ENCODE assay signal across 8 cellular contexts in genomic region chr12:1594295-1595025, GRCh38. TPM values are rescaled to one million over a fixed set of nuclear protein-coding genes. Genes with fewer than 3 reads are reported as not detected.
DNase-seq lines count a peak whose midpoint lies in the region; ATAC-seq and TF ChIP-seq lines count a peak whose summit lies in the region.

TSS of gene FBXL14 (minus strand) at chr12:1594581. CDS start at chr12:1594066, 515 bp downstream.

- no peak for TF ChIP-seq CTCF in KMS-11 (conservative IDR thresholded peaks at IDR 0.05; ENCODE audit: low read depth, low read length)

- H3K27me3 ChIP-seq in KMS-11 (ENCODE audit: insufficient read depth, low read depth): no peaks in the 10 kb centered on the region

- H3K4me3 Mint-ChIP-seq in activated T-helper 17 cell treated with anti-CD3 and anti-CD28 coated beads, Interleukin-2, amount 50 U/mL, for 72 hours: peak within 1 kb of the TSS; percentile 96
- peak within 1 kb of the TSS; percentile 93 for H3K4me3 Mint-ChIP-seq in natural killer cell treated with Interleukin-12 subunit alpha and Interleukin-12 subunit beta and Interleukin-15 and Interleukin-18, amount 100 ng/mL, for 72 hours

- H3K79me2 ChIP-seq in KMS-11 (ENCODE audit: insufficient read depth, low read depth): peaks cover 84% of the 10 kb centered on the region

- peaks cover 40% of the 10 kb centered on the region for H3K36me3 Mint-ChIP-seq in activated T-helper 17 cell treated with anti-CD3 and anti-CD28 coated beads, Interleukin-2, amount 50 U/mL, for 72 hours (ENCODE audit: low read depth)
- H3K36me3 Mint-ChIP-seq in natural killer cell treated with Interleukin-12 subunit alpha and Interleukin-12 subunit beta and Interleukin-15 and Interleukin-18, amount 100 ng/mL, for 72 hours: no peaks in the 10 kb centered on the region

- peak; percentile 53 for ATAC-seq in GM21723 (IDR thresholded peaks at IDR 0.05; ENCODE audit: unreplicated experiment)
- peak; percentile 68 for ATAC-seq in activated T-helper 17 cell treated with anti-CD3 and anti-CD28 coated beads, Interleukin-2, amount 50 U/mL, for 72 hours (replicated peaks)
- peak; percentile 87 to 90 for ATAC-seq in natural killer cell treated with Interleukin-12 subunit alpha and Interleukin-12 subunit beta and Interleukin-15 and Interleukin-18, amount 100 ng/mL, for 72 hours

- no peak within 1 kb of the TSS for H3K4me3 ChIP-seq in KMS-11 (IDR thresholded peaks at IDR 0.05; ENCODE audit: insufficient read depth, low read depth, low read length)

- no peaks in the 10 kb centered on the region for H3K9me3 Mint-ChIP-seq in activated T-helper 17 cell treated with anti-CD3 and anti-CD28 coated beads, Interleukin-2, amount 50 U/mL, for 72 hours
- H3K9me3 Mint-ChIP-seq in natural killer cell treated with Interleukin-12 subunit alpha and Interleukin-12 subunit beta and Interleukin-15 and Interleukin-18, amount 100 ng/mL, for 72 hours: no peaks in the 10 kb centered on the region

- H3K27ac Mint-ChIP-seq in activated T-helper 17 cell treated with anti-CD3 and anti-CD28 coated beads, Interleukin-2, amount 50 U/mL, for 72 hours: peak within 1 kb of the TSS; percentile 90
- H3K27ac Mint-ChIP-seq in natural killer cell treated with Interleukin-12 subunit alpha and Interleukin-12 subunit beta and Interleukin-15 and Interleukin-18, amount 100 ng/mL, for 72 hours: peak within 1 kb of the TSS; percentile 88 to 92

- DNase-seq in DMS79 (lab: John Stamatoyannopoulos, UW): peak; percentile 46
- DNase-seq in RKO (ENCODE audit: low spot score): peak; percentile 92
- DNase-seq in fibroblast of peridontal ligament (ENCODE audit: extremely low read depth): peak; percentile 80
- DNase-seq in natural killer cell treated with Interleukin-12 subunit alpha and Interleukin-12 subunit beta and Interleukin-15 and Interleukin-18, amount 100 ng/mL, for 72 hours (ENCODE audit: low spot score): peak; percentile 93
- peak; percentile 90 for DNase-seq in stimulated activated naive CD4-positive, alpha-beta T cell treated with Interleukin-2 at 50 U/mL for 16 hours (lab: John Stamatoyannopoulos, UW)

- peaks cover 29% of the 10 kb centered on the region for H3K4me1 Mint-ChIP-seq in activated T-helper 17 cell treated with anti-CD3 and anti-CD28 coated beads, Interleukin-2, amount 50 U/mL, for 72 hours
- H3K4me1 Mint-ChIP-seq in natural killer cell treated with Interleukin-12 subunit alpha and Interleukin-12 subunit beta and Interleukin-15 and Interleukin-18, amount 100 ng/mL, for 72 hours (ENCODE audit: low read depth in 2 of 2): peaks cover 44 to 45% of the 10 kb centered on the region in 2 donors

- H3K9ac ChIP-seq in KMS-11: peak within 1 kb of the TSS; percentile 77

- H2AFZ ChIP-seq in KMS-11 (ENCODE audit: low read depth): peak within 1 kb of the TSS; percentile 29; the same call in 1 of the 2 replicates

- no peaks in the 10 kb centered on the region for H3K27me3 Mint-ChIP-seq in activated T-helper 17 cell treated with anti-CD3 and anti-CD28 coated beads, Interleukin-2, amount 50 U/mL, for 72 hours
- no peaks in the 10 kb centered on the region for H3K27me3 Mint-ChIP-seq in natural killer cell treated with Interleukin-12 subunit alpha and Interleukin-12 subunit beta and Interleukin-15 and Interleukin-18, amount 100 ng/mL, for 72 hours

- peak within 1 kb of the TSS; percentile 89 for H3K27ac ChIP-seq in KMS-11

- H3K4me2 ChIP-seq in KMS-11: peak within 1 kb of the TSS; percentile 99

- H4K20me1 ChIP-seq in KMS-11 (ENCODE audit: insufficient read depth): peaks cover 17% of the 10 kb centered on the region

- no peaks in the 10 kb centered on the region for H3K36me3 ChIP-seq in KMS-11 (ENCODE audit: insufficient read depth)

- H3K4me1 ChIP-seq in KMS-11 (ENCODE audit: low read depth, poor library complexity, severe bottlenecking): peaks cover 62% of the 10 kb centered on the region

RNA-seq across cellular contexts. Expression of gene FBXL14, which starts in this region (rescaled TPM):
- total RNA-seq in activated T-helper 17 cell treated with anti-CD3 and anti-CD28 coated beads, Interleukin-2, amount 50 U/mL, for 72 hours: 10 to 100 TPM; 22.2 to 29.8 TPM
- 10 to 100 TPM; 19.4 to 26.2 TPM for total RNA-seq in natural killer cell treated with Interleukin-12 subunit alpha and Interleukin-12 subunit beta and Interleukin-15 and Interleukin-18, amount 100 ng/mL, for 72 hours
